3 cellular contexts compared by ENCODE assay signal in genomic region chr2:164700390-164700789, GRCh38.
TF ChIP-seq lines count a peak whose summit lies in the region.

No MANE protein-coding gene starts in this region.

TF ChIP-seq in A549, 52 proteins besides CTCF, POLR2A, EP300 and RAD21 (continued from another document):
- TF ChIP-seq ATOH8 (CRISPR knock-in tag; IDR thresholded peaks at IDR 0.05; ENCODE audit: low read depth) (no peak), RNF2 (IDR thresholded peaks at IDR 0.05; ENCODE audit: borderline replicate concordance, low read depth) (no peak), MYC (IDR thresholded peaks at IDR 0.05; ENCODE audit: borderline replicate concordance, low read length) (no peak), ZNF302 (CRISPR knock-in tag; IDR thresholded peaks at IDR 0.05) (no peak), FOXS1 (CRISPR knock-in tag; IDR thresholded peaks at IDR 0.05) (no peak), BCL3 (IDR thresholded peaks at IDR 0.05) (no peak), JUN (IDR thresholded peaks at IDR 0.05) (no peak), HEYL (CRISPR knock-in tag; IDR thresholded peaks at IDR 0.05) (no peak), BHLHE40 (IDR thresholded peaks at IDR 0.05; ENCODE audit: low read depth, low read length) (no peak), ZC3H11A (IDR thresholded peaks at IDR 0.05) (no peak), TFCP2L1 (CRISPR knock-in tag; IDR thresholded peaks at IDR 0.05) (no peak), HOXB13 (CRISPR knock-in tag; IDR thresholded peaks at IDR 0.05; ENCODE audit: low read depth) (no peak), JUNB (IDR thresholded peaks at IDR 0.05) (no peak), KDM5A (IDR thresholded peaks at IDR 0.05) (no peak), RFX5 (IDR thresholded peaks at IDR 0.05) (no peak), HMGXB4 (CRISPR knock-in tag; IDR thresholded peaks at IDR 0.05; ENCODE audit: borderline replicate concordance) (no peak), KDM1A (IDR thresholded peaks at IDR 0.05; ENCODE audit: low read depth) (no peak)

TF ChIP-seq in SK-N-SH treated with all-trans-retinoic acid at 6 μM for 48 hours, 23 proteins besides CTCF, POLR2A, EP300 and RAD21 (continued from another document):
- TF ChIP-seq PATZ1 (CRISPR knock-in tag; IDR thresholded peaks at IDR 0.05; ENCODE audit: borderline replicate concordance) (no peak), CSDC2 (CRISPR knock-in tag; IDR thresholded peaks at IDR 0.05) (no peak), TOX (CRISPR knock-in tag; IDR thresholded peaks at IDR 0.05; ENCODE audit: borderline replicate concordance) (no peak), ISL1 (CRISPR knock-in tag; IDR thresholded peaks at IDR 0.05) (no peak), ZFP30 (CRISPR knock-in tag; IDR thresholded peaks at IDR 0.05) (no peak)

TF ChIP-seq in GM23338, 12 proteins besides CTCF, POLR2A, EP300 and RAD21 (continued from another document):
- TF ChIP-seq ETS1 (IDR thresholded peaks at IDR 0.05) (no peak), ZNF331 (CRISPR knock-in tag; IDR thresholded peaks at IDR 0.05; ENCODE audit: low read depth) (no peak), CREB1 (CRISPR knock-in tag; IDR thresholded peaks at IDR 0.05; ENCODE audit: low read depth) (no peak), STAT1 (IDR thresholded peaks at IDR 0.05; ENCODE audit: unreplicated experiment) (no peak)
TF ChIP-seq in GM23338: peak in this region for 0.
